Comparison of ENCODE assay signal across 25 cellular contexts in the genomic region with DNA sequence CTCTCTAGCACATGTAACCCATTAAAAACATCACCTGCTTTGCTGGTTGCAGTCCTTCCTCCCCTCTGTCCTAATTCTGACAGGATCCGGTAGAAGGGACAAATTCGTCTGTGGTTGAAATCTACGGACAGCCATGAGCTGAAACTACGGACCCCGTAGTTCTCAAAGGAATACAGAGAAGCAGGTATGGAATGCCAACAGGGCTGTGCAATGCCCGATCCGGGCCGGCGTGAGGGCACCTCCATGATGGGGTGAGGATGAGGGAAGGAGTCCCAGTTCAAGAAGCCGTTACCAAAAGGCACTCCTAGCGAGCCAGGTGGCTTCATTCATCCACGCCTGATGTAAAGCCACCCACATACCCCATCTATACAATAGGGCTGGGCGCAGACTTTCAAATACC.
"Had no signal": no experiment of that assay in that cellular context is flagged by ENCODE, and none has a peak within 500 bp of the region (broad histone marks: within the 10 kb centered on the region; RNA-seq: fewer than 3 reads in every experiment).

No MANE protein-coding gene starts in this region.

- DNase-seq: dermis blood vessel endothelial cell; dorsolateral prefrontal cortex; effector CD4-positive, alpha-beta T cell; effector memory CD4-positive, alpha-beta T cell; esophagus squamous epithelium; foreskin fibroblast; foreskin melanocyte; gastrocnemius medialis; glutamatergic neuron; head of caudate nucleus; heart right ventricle; hippocampal formation; left cardiac atrium; left lung; left ventricle myocardium superior; lower lobe of right lung; mammary epithelial cell; mesendoderm; midbrain; naive thymus-derived CD4-positive, alpha-beta T cell had no signal

- H3K27ac ChIP-seq: coronary artery, dorsolateral prefrontal cortex, esophagus squamous epithelium, gastrocnemius medialis, heart right ventricle, left lung, lower lobe of right lung had no signal

- H3K9me3 ChIP-seq: gastrocnemius medialis, left lung, lower lobe of right lung had no signal

- FAIRE-seq: colon, endothelial cell of umbilical vein, islet of Langerhans, keratinocyte had no signal

- H3K4me3 ChIP-seq: coronary artery, dorsolateral prefrontal cortex, esophagus squamous epithelium, gastrocnemius medialis, heart right ventricle, left lung, lower lobe of right lung had no signal

- H3K36me3 ChIP-seq: esophagus squamous epithelium, gastrocnemius medialis, heart right ventricle, left lung, lower lobe of right lung had no signal

- H3K27me3 ChIP-seq: dorsolateral prefrontal cortex, gastrocnemius medialis, left lung had no signal

- ATAC-seq: gastrocnemius medialis; heart right ventricle; left cardiac atrium; left lung; left ventricle myocardium superior; lower lobe of right lung; naive thymus-derived CD4-positive, alpha-beta T cell had no signal

- H3K4me1 ChIP-seq: esophagus squamous epithelium, gastrocnemius medialis, heart right ventricle, left lung, lower lobe of right lung had no signal
